9 cellular contexts compared by ENCODE assay signal in genomic region chr5:124544366-124545055, GRCh38.
DNase-seq lines count a peak whose midpoint lies in the region; ATAC-seq lines count a peak whose summit lies in the region.
"Had no signal": no experiment of that assay in that cellular context is flagged by ENCODE, and none has a peak within 500 bp of the region (broad histone marks: within the 10 kb centered on the region; RNA-seq: fewer than 3 reads in every experiment).

No MANE protein-coding gene starts in this region.

- ATAC-seq in GM18868 (IDR thresholded peaks at IDR 0.05; ENCODE audit: unreplicated experiment) (peak; percentile 99), HG02610 (IDR thresholded peaks at IDR 0.05; ENCODE audit: unreplicated experiment) (peak; percentile 99), HG03571 (IDR thresholded peaks at IDR 0.05; ENCODE audit: unreplicated experiment) (peak; percentile 93), left lobe of liver (peak; percentile 11)

- DNase-seq in left lobe of liver (ENCODE audit: low spot score) (no peak), COR-L47 (lab: John Stamatoyannopoulos, UW) (no peak), C1 segment of cervical spinal cord (lab: John Stamatoyannopoulos, UW) (no peak), DMS 273 (lab: John Stamatoyannopoulos, UW; ENCODE audit: unreplicated experiment) (no peak), NCI-H226 (no peak)
- DNase-seq: NCI-H1092 had no signal

Comparison
In these comparisons a context has a peak if more than half of its experiments do, and no peak if none do; other contexts are left out.
1. ATAC-seq: peak in every context shown above with its lines; median percentile 99 in GM18868; 99 in HG02610; 93 in HG03571; 11 in left lobe of liver.